ENCODE assay signal across 10 cellular contexts in genomic region chr2:189763908-189764661, GRCh38. TPM values are rescaled to one million over a fixed set of nuclear protein-coding genes. Genes with fewer than 3 reads are reported as not detected.
A peak's percentile ranks its signal among the peaks of the same experiment; 100 is the strongest.
DNase-seq lines count a peak whose midpoint lies in the region; ATAC-seq and TF ChIP-seq lines count a peak whose summit lies in the region.
"Had no signal": no experiment of that assay in that cellular context is flagged by ENCODE, and none has a peak within 500 bp of the region (broad histone marks: within the 10 kb centered on the region; RNA-seq: fewer than 3 reads in every experiment).

No MANE protein-coding gene starts in this region.

- peak overlapping the region; percentile 94 for H2AFZ ChIP-seq in KMS-11 (ENCODE audit: low read depth)

- H3K9me3 Mint-ChIP-seq in activated naive CD8-positive, alpha-beta T cell treated with anti-CD3 and anti-CD28 coated beads, Interleukin-2, amount 50 U/mL, for 24 hours = no peaks in the 10 kb centered on the region
- no peaks in the 10 kb centered on the region for H3K9me3 Mint-ChIP-seq in naive thymus-derived CD8-positive, alpha-beta T cell

- 0 out of 2 replicates have a peak, but pooled peaks have one; percentile 10 for TF ChIP-seq CTCF in KMS-11 (conservative IDR thresholded peaks at IDR 0.05; ENCODE audit: low read depth, low read length)

- peak; percentile 24 for DNase-seq in EH (ENCODE audit: low read depth)
- DNase-seq in activated naive CD8-positive, alpha-beta T cell treated with anti-CD3 and anti-CD28 coated beads, Interleukin-2, amount 50 U/mL, for 24 hours = no peak
- DNase-seq in naive thymus-derived CD8-positive, alpha-beta T cell = no peak
- DNase-seq: lower lobe of right lung, NCI-H2107 had no signal

- peaks cover 20% of the 10 kb centered on the region for H3K4me1 ChIP-seq in KMS-11 (ENCODE audit: low read depth, poor library complexity, severe bottlenecking)

- peaks cover 15% of the 10 kb centered on the region for H3K4me1 Mint-ChIP-seq in activated naive CD8-positive, alpha-beta T cell treated with anti-CD3 and anti-CD28 coated beads, Interleukin-2, amount 50 U/mL, for 24 hours
- H3K4me1 Mint-ChIP-seq in naive thymus-derived CD8-positive, alpha-beta T cell = peaks cover 4 to 24% (median 8%) of the 10 kb centered on the region in 4 donors

- POLR2A ChIA-PET in naive thymus-derived CD8-positive, alpha-beta T cell (lab: Charles Lee) = interaction anchor here (0.5 to 3.3 kb wide), 9 partner anchors 12 to 1887 kb away, joined by 3 to 69 read pairs (median 5); partner anchors contain the start of genes ANKAR, ORMDL1, PMS1 and SLC40A1

- no peaks in the 10 kb centered on the region for H3K36me3 ChIP-seq in KMS-11 (ENCODE audit: insufficient read depth)

- peak overlapping the region; percentile 75; the same call in 1 of the 2 replicates for H3K9ac ChIP-seq in KMS-11

- H4K20me1 ChIP-seq in KMS-11 (ENCODE audit: insufficient read depth) = no peaks in the 10 kb centered on the region

- no peaks in the 10 kb centered on the region for H3K27me3 ChIP-seq in KMS-11 (ENCODE audit: insufficient read depth, low read depth)

- peak overlapping the region; percentile 79 for H3K27ac ChIP-seq in KMS-11

- H3K4me3 ChIP-seq in KMS-11 (IDR thresholded peaks at IDR 0.05; ENCODE audit: insufficient read depth, low read depth, low read length) = peak overlapping the region; percentile 11

- H3K4me2 ChIP-seq in KMS-11 = peak overlapping the region; percentile 81

- ATAC-seq in activated naive CD8-positive, alpha-beta T cell treated with anti-CD3 and anti-CD28 coated beads, Interleukin-2, amount 50 U/mL, for 24 hours = no peak
- ATAC-seq in naive thymus-derived CD8-positive, alpha-beta T cell = no peak
- ATAC-seq in GM21723 (IDR thresholded peaks at IDR 0.05; ENCODE audit: unreplicated experiment) (no peak), GM21528 (IDR thresholded peaks at IDR 0.05; ENCODE audit: low FRiP score, unreplicated experiment) (no peak), GM21515 (IDR thresholded peaks at IDR 0.05; ENCODE audit: unreplicated experiment) (no peak), HG03139 (IDR thresholded peaks at IDR 0.05; ENCODE audit: unreplicated experiment) (no peak)

- H3K27me3 Mint-ChIP-seq in activated naive CD8-positive, alpha-beta T cell treated with anti-CD3 and anti-CD28 coated beads, Interleukin-2, amount 50 U/mL, for 24 hours = no peaks in the 10 kb centered on the region
- H3K27me3 Mint-ChIP-seq in naive thymus-derived CD8-positive, alpha-beta T cell = no peaks in the 10 kb centered on the region

- H3K36me3 Mint-ChIP-seq in activated naive CD8-positive, alpha-beta T cell treated with anti-CD3 and anti-CD28 coated beads, Interleukin-2, amount 50 U/mL, for 24 hours (ENCODE audit: low read depth) = peaks cover 14% of the 10 kb centered on the region
- peaks cover 0 to 25% (median 3%) of the 10 kb centered on the region in 3 donors for H3K36me3 Mint-ChIP-seq in naive thymus-derived CD8-positive, alpha-beta T cell

- H3K79me2 ChIP-seq in KMS-11 (ENCODE audit: insufficient read depth, low read depth) = peaks cover 6% of the 10 kb centered on the region; the same call in 1 of the 2 replicates

- H3K27ac Mint-ChIP-seq in activated naive CD8-positive, alpha-beta T cell treated with anti-CD3 and anti-CD28 coated beads, Interleukin-2, amount 50 U/mL, for 24 hours = peak overlapping the region; percentile 88
- peak overlapping the region in 4 of 10 donors; percentile 19 to 95 (median 76) for H3K27ac Mint-ChIP-seq in naive thymus-derived CD8-positive, alpha-beta T cell

- peak overlapping the region; percentile 91 for H3K4me3 Mint-ChIP-seq in activated naive CD8-positive, alpha-beta T cell treated with anti-CD3 and anti-CD28 coated beads, Interleukin-2, amount 50 U/mL, for 24 hours
- peak overlapping the region in 7 of 10 donors; percentile 1 to 99 (median 43) for H3K4me3 Mint-ChIP-seq in naive thymus-derived CD8-positive, alpha-beta T cell

RNA-seq across cellular contexts. Expression of gene OSGEPL1, which starts 1.5 kb away (rescaled TPM):
- total RNA-seq in naive thymus-derived CD8-positive, alpha-beta T cell = 10 to 100 TPM; 20.0 to 20.4 TPM
- 10 to 100 TPM; 17.0 to 22.5 (median 18.3) TPM for polyA plus RNA-seq in naive thymus-derived CD8-positive, alpha-beta T cell

RNA-seq across cellular contexts. Expression of gene ORMDL1, which starts 20.1 kb away (rescaled TPM):
- 100 to 1,000 TPM; 191 to 206 TPM for total RNA-seq in naive thymus-derived CD8-positive, alpha-beta T cell
- polyA plus RNA-seq in naive thymus-derived CD8-positive, alpha-beta T cell = 10 to 100 TPM; 71.3 to 80.4 (median 78.5) TPM

RNA-seq across cellular contexts. Expression of gene PMS1, which starts 20.2 kb away (rescaled TPM):
- 10 to 100 TPM; 28.9 to 30.3 TPM for total RNA-seq in naive thymus-derived CD8-positive, alpha-beta T cell
- polyA plus RNA-seq in naive thymus-derived CD8-positive, alpha-beta T cell = 10 to 100 TPM; 14.9 to 15.8 (median 15.6) TPM
